Comparison of ENCODE assay signal across 1 cellular context in the genomic region with DNA sequence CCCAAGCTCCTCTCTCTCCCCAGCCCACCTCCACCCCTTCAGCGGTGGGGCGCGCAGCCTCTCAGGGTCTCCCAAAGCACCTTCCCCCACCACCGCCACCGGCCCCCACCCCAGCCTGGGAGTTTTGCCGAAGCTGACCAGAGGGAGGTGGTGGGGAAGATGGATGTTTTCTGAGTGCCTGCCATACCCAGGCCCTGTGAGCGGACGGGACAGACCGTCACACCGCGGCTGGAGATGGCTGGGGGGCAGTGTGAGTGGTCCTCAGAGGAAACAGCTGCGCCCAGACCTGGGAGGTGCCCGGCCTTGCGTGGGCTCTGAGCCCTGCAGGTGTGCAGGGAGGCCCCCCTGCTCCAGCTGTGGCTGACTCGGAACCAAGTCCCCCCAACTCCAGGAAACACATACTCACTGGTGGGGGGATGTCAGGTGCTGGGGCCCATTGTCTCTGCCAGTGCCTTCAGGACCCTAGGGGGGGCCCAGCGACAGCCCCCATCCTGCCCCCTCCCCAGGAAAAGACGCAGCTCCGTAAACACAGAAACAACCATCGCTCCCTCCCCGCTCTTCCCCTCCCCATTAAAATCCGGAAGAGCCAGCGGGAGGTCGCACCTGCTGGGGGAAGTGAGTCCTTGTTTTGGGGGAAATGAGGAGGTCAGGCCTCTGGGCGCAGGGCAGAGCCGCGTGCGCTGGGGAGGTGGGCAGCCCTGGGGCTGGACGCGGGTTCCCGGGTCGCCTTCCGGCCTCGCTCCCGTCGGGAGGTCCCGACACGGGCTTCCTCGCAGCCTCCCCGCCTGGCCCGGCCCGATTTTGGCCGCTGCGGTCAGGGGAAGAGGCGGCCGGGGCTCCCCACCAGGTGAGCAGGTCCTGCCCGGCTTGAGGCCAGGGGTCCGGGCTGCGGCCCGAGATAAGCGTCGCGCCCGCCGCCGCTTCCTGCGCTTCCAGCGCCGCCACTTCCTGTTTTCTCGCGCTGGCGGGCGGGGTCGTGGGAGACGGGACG.
TF ChIP-seq lines count a peak whose summit lies in the region.

No MANE protein-coding gene starts in this region.

TF ChIP-seq in K562, 482 proteins besides CTCF, POLR2A, EP300 and RAD21 (continued from another document and continues in another):
- TF ChIP-seq, protein P1, sequence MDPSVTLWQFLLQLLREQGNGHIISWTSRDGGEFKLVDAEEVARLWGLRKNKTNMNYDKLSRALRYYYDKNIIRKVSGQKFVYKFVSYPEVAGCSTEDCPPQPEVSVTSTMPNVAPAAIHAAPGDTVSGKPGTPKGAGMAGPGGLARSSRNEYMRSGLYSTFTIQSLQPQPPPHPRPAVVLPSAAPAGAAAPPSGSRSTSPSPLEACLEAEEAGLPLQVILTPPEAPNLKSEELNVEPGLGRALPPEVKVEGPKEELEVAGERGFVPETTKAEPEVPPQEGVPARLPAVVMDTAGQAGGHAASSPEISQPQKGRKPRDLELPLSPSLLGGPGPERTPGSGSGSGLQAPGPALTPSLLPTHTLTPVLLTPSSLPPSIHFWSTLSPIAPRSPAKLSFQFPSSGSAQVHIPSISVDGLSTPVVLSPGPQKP (CRISPR knock-in tag; IDR thresholded peaks at IDR 0.05) = no peak
- TF ChIP-seq DNMT1 (IDR thresholded peaks at IDR 0.05) (no peak), MAFG (tag; conservative IDR thresholded peaks at IDR 0.05) (no peak), SMARCA5 (IDR thresholded peaks at IDR 0.05) (no peak), ZNF830 (CRISPR knock-in tag; IDR thresholded peaks at IDR 0.05) (no peak), CBX3 (IDR thresholded peaks at IDR 0.05; ENCODE audit: borderline replicate concordance in 1 of 2, low read length in 2 of 2) (no peak), TAL1 (IDR thresholded peaks at IDR 0.05) (peak; percentile 48), E2F3 (CRISPR knock-in tag; IDR thresholded peaks at IDR 0.05) (no peak), NCOA4 (IDR thresholded peaks at IDR 0.05; ENCODE audit: partially characterized antibody) (no peak), ZC3H8 (IDR thresholded peaks at IDR 0.05) (no peak), ZC3H4 (CRISPR knock-in tag; IDR thresholded peaks at IDR 0.05; ENCODE audit: borderline replicate concordance) (no peak), EHMT2 (IDR thresholded peaks at IDR 0.05) (no peak), ETV6 (IDR thresholded peaks at IDR 0.05; ENCODE audit: borderline replicate concordance in 1 of 2, low read depth in 2 of 2, low read length in 1 of 2) (0 out of 4 replicates have a peak, but pooled peaks of 1 of the 2 experiments have one; percentile 19), ETV6 (CRISPR knock-in tag; IDR thresholded peaks at IDR 0.05; ENCODE audit: borderline replicate concordance) (no peak), ZNF324 (CRISPR knock-in tag; IDR thresholded peaks at IDR 0.05) (no peak), HDGF (IDR thresholded peaks at IDR 0.05) (no peak), NR2C2 (CRISPR knock-in tag; IDR thresholded peaks at IDR 0.05) (no peak), NR2C2 (tag; IDR thresholded peaks at IDR 0.05) (no peak), PML (IDR thresholded peaks at IDR 0.05; ENCODE audit: low read length) (0 out of 2 replicates have a peak, but pooled peaks have one; percentile 37), HNRNPK (IDR thresholded peaks at IDR 0.05; ENCODE audit: low read depth, low read length, poor library complexity, severe bottlenecking) (no peak), RCOR1 (IDR thresholded peaks at IDR 0.05; ENCODE audit: borderline replicate concordance in 1 of 2, low read depth in 2 of 2, low read length in 2 of 2) (peak in 1 of 2 experiments; percentile 66; a peak in 2 of 4 replicates), PURB (CRISPR knock-in tag; IDR thresholded peaks at IDR 0.05; ENCODE audit: low read depth) (no peak), ELF1 (tag; IDR thresholded peaks at IDR 0.05) (0 out of 2 replicates have a peak, but pooled peaks have one; percentile 34), CCNT2 (IDR thresholded peaks at IDR 0.05; ENCODE audit: borderline replicate concordance, extremely low read depth, insufficient read length, low read depth, low read length) (peak; percentile 93), KDM1A (IDR thresholded peaks at IDR 0.05) (peak; percentile 48 to 72; a peak in 3 of 4 replicates)
- TF ChIP-seq, protein P2, sequence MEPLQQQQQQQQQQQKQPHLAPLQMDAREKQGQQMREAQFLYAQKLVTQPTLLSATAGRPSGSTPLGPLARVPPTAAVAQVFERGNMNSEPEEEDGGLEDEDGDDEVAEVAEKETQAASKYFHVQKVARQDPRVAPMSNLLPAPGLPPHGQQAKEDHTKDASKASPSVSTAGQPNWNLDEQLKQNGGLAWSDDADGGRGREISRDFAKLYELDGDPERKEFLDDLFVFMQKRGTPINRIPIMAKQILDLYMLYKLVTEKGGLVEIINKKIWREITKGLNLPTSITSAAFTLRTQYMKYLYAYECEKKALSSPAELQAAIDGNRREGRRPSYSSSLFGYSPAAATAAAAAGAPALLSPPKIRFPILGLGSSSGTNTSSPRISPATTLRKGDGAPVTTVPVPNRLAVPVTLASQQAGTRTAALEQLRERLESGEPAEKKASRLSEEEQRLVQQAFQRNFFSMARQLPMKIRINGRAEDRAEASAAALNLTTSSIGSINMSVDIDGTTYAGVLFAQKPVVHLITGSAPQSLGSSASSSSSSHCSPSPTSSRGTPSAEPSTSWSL (CRISPR knock-in tag; IDR thresholded peaks at IDR 0.05; ENCODE audit: borderline replicate concordance) = no peak
- TF ChIP-seq, protein P3, sequence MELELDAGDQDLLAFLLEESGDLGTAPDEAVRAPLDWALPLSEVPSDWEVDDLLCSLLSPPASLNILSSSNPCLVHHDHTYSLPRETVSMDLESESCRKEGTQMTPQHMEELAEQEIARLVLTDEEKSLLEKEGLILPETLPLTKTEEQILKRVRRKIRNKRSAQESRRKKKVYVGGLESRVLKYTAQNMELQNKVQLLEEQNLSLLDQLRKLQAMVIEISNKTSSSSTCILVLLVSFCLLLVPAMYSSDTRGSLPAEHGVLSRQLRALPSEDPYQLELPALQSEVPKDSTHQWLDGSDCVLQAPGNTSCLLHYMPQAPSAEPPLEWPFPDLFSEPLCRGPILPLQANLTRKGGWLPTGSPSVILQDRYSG (tag; conservative IDR thresholded peaks at IDR 0.05; ENCODE audit: low read depth) = no peak
- TF ChIP-seq, protein P4, sequence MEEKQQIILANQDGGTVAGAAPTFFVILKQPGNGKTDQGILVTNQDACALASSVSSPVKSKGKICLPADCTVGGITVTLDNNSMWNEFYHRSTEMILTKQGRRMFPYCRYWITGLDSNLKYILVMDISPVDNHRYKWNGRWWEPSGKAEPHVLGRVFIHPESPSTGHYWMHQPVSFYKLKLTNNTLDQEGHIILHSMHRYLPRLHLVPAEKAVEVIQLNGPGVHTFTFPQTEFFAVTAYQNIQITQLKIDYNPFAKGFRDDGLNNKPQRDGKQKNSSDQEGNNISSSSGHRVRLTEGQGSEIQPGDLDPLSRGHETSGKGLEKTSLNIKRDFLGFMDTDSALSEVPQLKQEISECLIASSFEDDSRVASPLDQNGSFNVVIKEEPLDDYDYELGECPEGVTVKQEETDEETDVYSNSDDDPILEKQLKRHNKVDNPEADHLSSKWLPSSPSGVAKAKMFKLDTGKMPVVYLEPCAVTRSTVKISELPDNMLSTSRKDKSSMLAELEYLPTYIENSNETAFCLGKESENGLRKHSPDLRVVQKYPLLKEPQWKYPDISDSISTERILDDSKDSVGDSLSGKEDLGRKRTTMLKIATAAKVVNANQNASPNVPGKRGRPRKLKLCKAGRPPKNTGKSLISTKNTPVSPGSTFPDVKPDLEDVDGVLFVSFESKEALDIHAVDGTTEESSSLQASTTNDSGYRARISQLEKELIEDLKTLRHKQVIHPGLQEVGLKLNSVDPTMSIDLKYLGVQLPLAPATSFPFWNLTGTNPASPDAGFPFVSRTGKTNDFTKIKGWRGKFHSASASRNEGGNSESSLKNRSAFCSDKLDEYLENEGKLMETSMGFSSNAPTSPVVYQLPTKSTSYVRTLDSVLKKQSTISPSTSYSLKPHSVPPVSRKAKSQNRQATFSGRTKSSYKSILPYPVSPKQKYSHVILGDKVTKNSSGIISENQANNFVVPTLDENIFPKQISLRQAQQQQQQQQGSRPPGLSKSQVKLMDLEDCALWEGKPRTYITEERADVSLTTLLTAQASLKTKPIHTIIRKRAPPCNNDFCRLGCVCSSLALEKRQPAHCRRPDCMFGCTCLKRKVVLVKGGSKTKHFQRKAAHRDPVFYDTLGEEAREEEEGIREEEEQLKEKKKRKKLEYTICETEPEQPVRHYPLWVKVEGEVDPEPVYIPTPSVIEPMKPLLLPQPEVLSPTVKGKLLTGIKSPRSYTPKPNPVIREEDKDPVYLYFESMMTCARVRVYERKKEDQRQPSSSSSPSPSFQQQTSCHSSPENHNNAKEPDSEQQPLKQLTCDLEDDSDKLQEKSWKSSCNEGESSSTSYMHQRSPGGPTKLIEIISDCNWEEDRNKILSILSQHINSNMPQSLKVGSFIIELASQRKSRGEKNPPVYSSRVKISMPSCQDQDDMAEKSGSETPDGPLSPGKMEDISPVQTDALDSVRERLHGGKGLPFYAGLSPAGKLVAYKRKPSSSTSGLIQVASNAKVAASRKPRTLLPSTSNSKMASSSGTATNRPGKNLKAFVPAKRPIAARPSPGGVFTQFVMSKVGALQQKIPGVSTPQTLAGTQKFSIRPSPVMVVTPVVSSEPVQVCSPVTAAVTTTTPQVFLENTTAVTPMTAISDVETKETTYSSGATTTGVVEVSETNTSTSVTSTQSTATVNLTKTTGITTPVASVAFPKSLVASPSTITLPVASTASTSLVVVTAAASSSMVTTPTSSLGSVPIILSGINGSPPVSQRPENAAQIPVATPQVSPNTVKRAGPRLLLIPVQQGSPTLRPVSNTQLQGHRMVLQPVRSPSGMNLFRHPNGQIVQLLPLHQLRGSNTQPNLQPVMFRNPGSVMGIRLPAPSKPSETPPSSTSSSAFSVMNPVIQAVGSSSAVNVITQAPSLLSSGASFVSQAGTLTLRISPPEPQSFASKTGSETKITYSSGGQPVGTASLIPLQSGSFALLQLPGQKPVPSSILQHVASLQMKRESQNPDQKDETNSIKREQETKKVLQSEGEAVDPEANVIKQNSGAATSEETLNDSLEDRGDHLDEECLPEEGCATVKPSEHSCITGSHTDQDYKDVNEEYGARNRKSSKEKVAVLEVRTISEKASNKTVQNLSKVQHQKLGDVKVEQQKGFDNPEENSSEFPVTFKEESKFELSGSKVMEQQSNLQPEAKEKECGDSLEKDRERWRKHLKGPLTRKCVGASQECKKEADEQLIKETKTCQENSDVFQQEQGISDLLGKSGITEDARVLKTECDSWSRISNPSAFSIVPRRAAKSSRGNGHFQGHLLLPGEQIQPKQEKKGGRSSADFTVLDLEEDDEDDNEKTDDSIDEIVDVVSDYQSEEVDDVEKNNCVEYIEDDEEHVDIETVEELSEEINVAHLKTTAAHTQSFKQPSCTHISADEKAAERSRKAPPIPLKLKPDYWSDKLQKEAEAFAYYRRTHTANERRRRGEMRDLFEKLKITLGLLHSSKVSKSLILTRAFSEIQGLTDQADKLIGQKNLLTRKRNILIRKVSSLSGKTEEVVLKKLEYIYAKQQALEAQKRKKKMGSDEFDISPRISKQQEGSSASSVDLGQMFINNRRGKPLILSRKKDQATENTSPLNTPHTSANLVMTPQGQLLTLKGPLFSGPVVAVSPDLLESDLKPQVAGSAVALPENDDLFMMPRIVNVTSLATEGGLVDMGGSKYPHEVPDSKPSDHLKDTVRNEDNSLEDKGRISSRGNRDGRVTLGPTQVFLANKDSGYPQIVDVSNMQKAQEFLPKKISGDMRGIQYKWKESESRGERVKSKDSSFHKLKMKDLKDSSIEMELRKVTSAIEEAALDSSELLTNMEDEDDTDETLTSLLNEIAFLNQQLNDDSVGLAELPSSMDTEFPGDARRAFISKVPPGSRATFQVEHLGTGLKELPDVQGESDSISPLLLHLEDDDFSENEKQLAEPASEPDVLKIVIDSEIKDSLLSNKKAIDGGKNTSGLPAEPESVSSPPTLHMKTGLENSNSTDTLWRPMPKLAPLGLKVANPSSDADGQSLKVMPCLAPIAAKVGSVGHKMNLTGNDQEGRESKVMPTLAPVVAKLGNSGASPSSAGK (IDR thresholded peaks at IDR 0.05) = peak; percentile 62
- TF ChIP-seq, protein P5, sequence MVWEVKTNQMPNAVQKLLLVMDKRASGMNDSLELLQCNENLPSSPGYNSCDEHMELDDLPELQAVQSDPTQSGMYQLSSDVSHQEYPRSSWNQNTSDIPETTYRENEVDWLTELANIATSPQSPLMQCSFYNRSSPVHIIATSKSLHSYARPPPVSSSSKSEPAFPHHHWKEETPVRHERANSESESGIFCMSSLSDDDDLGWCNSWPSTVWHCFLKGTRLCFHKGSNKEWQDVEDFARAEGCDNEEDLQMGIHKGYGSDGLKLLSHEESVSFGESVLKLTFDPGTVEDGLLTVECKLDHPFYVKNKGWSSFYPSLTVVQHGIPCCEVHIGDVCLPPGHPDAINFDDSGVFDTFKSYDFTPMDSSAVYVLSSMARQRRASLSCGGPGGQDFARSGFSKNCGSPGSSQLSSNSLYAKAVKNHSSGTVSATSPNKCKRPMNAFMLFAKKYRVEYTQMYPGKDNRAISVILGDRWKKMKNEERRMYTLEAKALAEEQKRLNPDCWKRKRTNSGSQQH (CRISPR knock-in tag; IDR thresholded peaks at IDR 0.05) = no peak
- TF ChIP-seq, protein P6, sequence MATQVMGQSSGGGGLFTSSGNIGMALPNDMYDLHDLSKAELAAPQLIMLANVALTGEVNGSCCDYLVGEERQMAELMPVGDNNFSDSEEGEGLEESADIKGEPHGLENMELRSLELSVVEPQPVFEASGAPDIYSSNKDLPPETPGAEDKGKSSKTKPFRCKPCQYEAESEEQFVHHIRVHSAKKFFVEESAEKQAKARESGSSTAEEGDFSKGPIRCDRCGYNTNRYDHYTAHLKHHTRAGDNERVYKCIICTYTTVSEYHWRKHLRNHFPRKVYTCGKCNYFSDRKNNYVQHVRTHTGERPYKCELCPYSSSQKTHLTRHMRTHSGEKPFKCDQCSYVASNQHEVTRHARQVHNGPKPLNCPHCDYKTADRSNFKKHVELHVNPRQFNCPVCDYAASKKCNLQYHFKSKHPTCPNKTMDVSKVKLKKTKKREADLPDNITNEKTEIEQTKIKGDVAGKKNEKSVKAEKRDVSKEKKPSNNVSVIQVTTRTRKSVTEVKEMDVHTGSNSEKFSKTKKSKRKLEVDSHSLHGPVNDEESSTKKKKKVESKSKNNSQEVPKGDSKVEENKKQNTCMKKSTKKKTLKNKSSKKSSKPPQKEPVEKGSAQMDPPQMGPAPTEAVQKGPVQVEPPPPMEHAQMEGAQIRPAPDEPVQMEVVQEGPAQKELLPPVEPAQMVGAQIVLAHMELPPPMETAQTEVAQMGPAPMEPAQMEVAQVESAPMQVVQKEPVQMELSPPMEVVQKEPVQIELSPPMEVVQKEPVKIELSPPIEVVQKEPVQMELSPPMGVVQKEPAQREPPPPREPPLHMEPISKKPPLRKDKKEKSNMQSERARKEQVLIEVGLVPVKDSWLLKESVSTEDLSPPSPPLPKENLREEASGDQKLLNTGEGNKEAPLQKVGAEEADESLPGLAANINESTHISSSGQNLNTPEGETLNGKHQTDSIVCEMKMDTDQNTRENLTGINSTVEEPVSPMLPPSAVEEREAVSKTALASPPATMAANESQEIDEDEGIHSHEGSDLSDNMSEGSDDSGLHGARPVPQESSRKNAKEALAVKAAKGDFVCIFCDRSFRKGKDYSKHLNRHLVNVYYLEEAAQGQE (CRISPR knock-in tag; IDR thresholded peaks at IDR 0.05; ENCODE audit: low read depth) = no peak
- TF ChIP-seq, protein P7, sequence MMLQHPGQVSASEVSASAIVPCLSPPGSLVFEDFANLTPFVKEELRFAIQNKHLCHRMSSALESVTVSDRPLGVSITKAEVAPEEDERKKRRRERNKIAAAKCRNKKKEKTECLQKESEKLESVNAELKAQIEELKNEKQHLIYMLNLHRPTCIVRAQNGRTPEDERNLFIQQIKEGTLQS (IDR thresholded peaks at IDR 0.05) = no peak
- TF ChIP-seq, protein P7 (CRISPR knock-in tag; conservative IDR thresholded peaks at IDR 0.05) = no peak
